8 cellular contexts compared by ENCODE assay signal in the genomic region with DNA sequence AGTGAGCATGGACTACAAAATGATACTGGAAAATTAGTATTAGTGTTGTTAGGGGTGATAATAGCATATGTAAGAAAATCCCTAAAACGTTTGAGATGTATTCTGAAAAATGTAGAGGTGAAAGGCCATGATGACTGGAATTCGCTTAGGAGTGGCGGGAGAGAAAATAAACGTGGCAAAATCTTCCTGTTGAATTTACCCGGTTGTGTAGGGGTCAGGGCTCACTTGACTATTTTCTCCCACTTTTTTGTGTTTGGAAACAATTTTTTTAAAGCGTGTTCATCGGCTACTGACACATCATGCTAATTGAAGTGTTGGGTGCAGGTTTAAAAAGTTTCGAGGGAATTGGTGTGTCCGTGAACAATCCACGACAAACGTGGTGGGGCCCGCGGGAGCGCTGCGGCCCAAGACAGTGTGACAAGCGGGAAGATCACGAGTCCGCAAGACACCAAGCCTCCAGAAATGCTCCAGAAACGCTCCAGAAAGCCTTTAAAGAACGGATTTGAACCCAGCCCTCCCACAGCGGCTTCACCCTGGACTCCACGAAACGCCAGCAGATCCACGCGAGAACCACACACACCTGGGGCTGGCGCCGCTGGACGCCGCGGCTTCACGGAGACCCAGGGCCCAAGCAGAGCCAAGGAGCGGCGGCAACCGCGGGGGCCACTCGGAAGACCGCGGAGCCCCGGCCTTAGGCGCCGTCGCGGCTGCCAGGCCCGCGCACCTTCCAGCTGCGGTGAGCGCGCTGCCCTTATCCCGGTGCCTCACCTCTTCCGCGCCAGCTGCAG. TPM values are rescaled to one million over a fixed set of nuclear protein-coding genes. Genes with fewer than 3 reads are reported as not detected.
DNase-seq lines count a peak whose midpoint lies in the region; ATAC-seq and TF ChIP-seq lines count a peak whose summit lies in the region.

No MANE protein-coding gene starts in this region.

- peaks cover 56% of the 10 kb centered on the region for H3K79me2 ChIP-seq in mammary epithelial cell (ENCODE audit: insufficient read depth, low read length)

- peak overlapping the region; percentile 91 for H3K27ac ChIP-seq in BLaER1
- peak overlapping the region; percentile 89 for H3K27ac ChIP-seq in mammary epithelial cell (ENCODE audit: insufficient read depth, low read depth, low read length)
- peak overlapping the region; percentile 91 for H3K27ac ChIP-seq in substantia nigra (ENCODE audit: low read depth, low read length, poor library complexity, severe bottlenecking)

- H4K20me1 ChIP-seq in BLaER1 = peaks cover 43% of the 10 kb centered on the region
- no peaks in the 10 kb centered on the region for H4K20me1 ChIP-seq in mammary epithelial cell (ENCODE audit: insufficient read depth, low read length)

- in situ Hi-C loops in mammary epithelial cell (cut with MboI; ENCODE audit: low sequenced_read_pairs in 2 of 2) = no loop called here

- H3K9ac ChIP-seq in BLaER1 = peak overlapping the region; percentile 92
- peak overlapping the region; percentile 94 for H3K9ac ChIP-seq in mammary epithelial cell (ENCODE audit: insufficient read depth, low read length)

- peak overlapping the region; percentile 93 for H3K4me3 ChIP-seq in BLaER1
- peak overlapping the region; percentile 67 to 93 (median 86) for H3K4me3 ChIP-seq in mammary epithelial cell (replicated peaks in 1 of 3; ENCODE audit: insufficient read depth in 1 of 3, low read depth in 2 of 3, low read length in 3 of 3)

- CTCF ChIA-PET in mammary epithelial cell (lab: Charles Lee; ENCODE audit: low non-redundant PET) = interaction anchor here (0.5 kb wide), 1 partner anchor 205 kb away, joined by 4 read pairs; no protein-coding TSS in a partner anchor

- TF ChIP-seq CTCF in mammary epithelial cell (conservative IDR thresholded peaks at IDR 0.05 in 1 of 2, IDR thresholded peaks at IDR 0.05 in 1 of 2; ENCODE audit: extremely low read depth in 1 of 2, insufficient read depth in 1 of 2, low read depth in 1 of 2, low read length in 2 of 2) = no peak

- H3K36me3 ChIP-seq in BLaER1 = peaks cover 28% of the 10 kb centered on the region
- H3K36me3 ChIP-seq in mammary epithelial cell (ENCODE audit: insufficient read depth, low read length) = peaks cover 13% of the 10 kb centered on the region

- peak overlapping the region; percentile 79 for H2AFZ ChIP-seq in mammary epithelial cell (ENCODE audit: low read depth, low read length)

- BruUV-seq in mammary epithelial cell (replicated peaks; lab: Mats Ljungman, UMichigan) = TSS peak; percentile 29

- ATAC-seq in GM19438 (IDR thresholded peaks at IDR 0.05; ENCODE audit: low read depth, unreplicated experiment) = peak; percentile 34
- ATAC-seq in left lobe of liver = peak; percentile 53
- no peak for ATAC-seq in HG03565 (IDR thresholded peaks at IDR 0.05; ENCODE audit: unreplicated experiment)
- ATAC-seq in HG02870 (IDR thresholded peaks at IDR 0.05; ENCODE audit: unreplicated experiment) = no peak

- H3K27me3 ChIP-seq in BLaER1 (no peaks in the 10 kb centered on the region), mammary epithelial cell (ENCODE audit: insufficient read depth, low read length) (no peaks in the 10 kb centered on the region)

- peaks cover 43% of the 10 kb centered on the region for H3K4me1 ChIP-seq in BLaER1
- peaks cover 14% of the 10 kb centered on the region for H3K4me1 ChIP-seq in mammary epithelial cell (ENCODE audit: insufficient read depth, low read length)

- WGBS in mammary epithelial cell (ENCODE audit: low coverage, missing lambda C conversion rate) = under 1% methylated on average over 30 of the region's 51 CpGs

- intact Hi-C loops in mammary epithelial cell (cut with micrococcal nuclease) = loop anchor here (1.0 to 10.0 kb wide), 5 partner anchors 62 to 532 kb away; partner anchors contain the start of gene LCA5L

- H3K9me3 ChIP-seq in BLaER1 (no peaks in the 10 kb centered on the region), mammary epithelial cell (replicated peaks; ENCODE audit: insufficient read depth, low read length) (no peaks in the 10 kb centered on the region)

- DNase-seq in NAMALWA (ENCODE audit: low spot score) = peak; percentile 47
- DNase-seq in mammary epithelial cell = no peak
- DNase-seq in left lobe of liver (ENCODE audit: low spot score) = no peak
- peak in 12 of 49 donors; percentile 10 to 48 (median 34) for DNase-seq in substantia nigra (lab: John Stamatoyannopoulos, UW)

- H3K4me2 ChIP-seq in BLaER1 (peak overlapping the region; percentile 93), mammary epithelial cell (ENCODE audit: insufficient read depth, low read depth, low read length) (peak overlapping the region; percentile 88)

- dilution Hi-C loops in mammary epithelial cell (cut with HindIII; ENCODE audit: low sequenced_read_pairs) = no loop called here

RNA-seq across cellular contexts. Expression of gene PSMG1, which starts 0.6 kb away (rescaled TPM):
- total RNA-seq in mammary epithelial cell (10 to 100 TPM; 30.7 to 82.7 TPM), left lobe of liver (18.2 TPM)
- 62.9 TPM for polyA plus RNA-seq in mammary epithelial cell
- polyA minus RNA-seq in mammary epithelial cell = 38.8 TPM

Comparison
In these comparisons a context has a peak if more than half of its experiments do, and no peak if none do; other contexts are left out.
1. ATAC-seq: peak in GM19438 (single experiment) and left lobe of liver (single experiment); none in HG03565 (single experiment) and HG02870 (single experiment).
2. Peak in every context shown above with its lines, with median percentiles within 50 percentile points of each other: H3K27ac ChIP-seq.